ENCODE assay signal across 1 cellular context in the genomic region with DNA sequence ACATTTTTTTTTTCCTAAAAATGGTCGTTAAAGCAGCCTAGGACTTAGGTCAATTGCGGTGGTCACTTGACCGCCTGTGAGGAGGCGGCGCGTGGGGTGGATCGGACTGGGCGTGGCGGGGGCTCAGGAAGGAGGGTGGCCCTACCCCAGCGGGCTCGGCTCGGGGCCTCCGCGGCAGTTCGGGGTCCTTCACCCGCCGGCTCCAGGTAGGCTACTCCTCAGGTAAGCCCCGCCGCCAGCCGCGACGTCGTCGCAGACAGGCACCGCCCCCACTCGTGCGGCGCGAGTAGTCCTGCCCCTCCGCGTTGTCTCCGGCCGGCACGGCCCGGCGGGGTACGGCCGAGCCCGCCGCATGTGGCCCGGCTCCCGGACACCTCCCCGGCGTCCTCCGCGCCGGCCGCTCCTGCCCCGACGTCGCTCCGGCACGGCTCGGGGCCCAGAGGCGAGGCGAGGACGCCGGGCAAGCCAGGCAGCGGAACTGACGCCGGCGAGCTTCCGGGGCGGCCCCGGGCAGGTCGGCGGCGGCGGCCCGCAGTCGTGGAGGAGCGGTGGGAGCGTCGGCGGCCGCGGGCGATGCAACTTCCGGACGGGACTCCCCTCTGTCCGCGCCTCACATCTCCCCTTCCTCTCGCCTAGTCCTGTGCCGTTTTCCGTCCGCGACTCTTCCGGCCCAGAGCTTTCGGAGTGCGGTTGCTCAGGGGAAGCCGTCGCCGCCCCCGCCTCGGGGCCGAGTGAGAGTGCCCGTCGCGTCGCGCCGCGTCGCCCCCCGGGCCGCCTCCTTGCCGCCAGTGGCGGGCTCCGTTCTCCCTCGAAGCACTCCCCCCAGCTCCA.
TF ChIP-seq lines count a peak whose summit lies in the region.

A gene (plus strand): TSS at position 513 of the 831 bp plus-strand sequence. CDS start 322 bp downstream, outside the sequence.

TF ChIP-seq in HepG2, 621 proteins besides CTCF, POLR2A, EP300 and RAD21 (continued from another document and continues in another):
- TF ChIP-seq SP1 (IDR thresholded peaks at IDR 0.05) (no peak), SP1 (CRISPR knock-in tag; IDR thresholded peaks at IDR 0.05) (peak; percentile 50; the same call in 1 of the 2 replicates), SALL1 (CRISPR knock-in tag; IDR thresholded peaks at IDR 0.05) (peak; percentile 62), ZSCAN12 (CRISPR knock-in tag; IDR thresholded peaks at IDR 0.05) (peak; percentile 12; the same call in 1 of the 2 replicates), ZNF746 (CRISPR knock-in tag; IDR thresholded peaks at IDR 0.05) (peak; percentile 84), KDM1A (CRISPR knock-in tag; IDR thresholded peaks at IDR 0.05) (0 out of 2 replicates have a peak, but pooled peaks have one; percentile 1), ZNF616 (CRISPR knock-in tag; IDR thresholded peaks at IDR 0.05; ENCODE audit: low read depth) (peak; percentile 74; the same call in 1 of the 2 replicates), ZNF446 (CRISPR knock-in tag; IDR thresholded peaks at IDR 0.05) (peak; percentile 60; the same call in 1 of the 2 replicates), KAT7 (CRISPR knock-in tag; IDR thresholded peaks at IDR 0.05; ENCODE audit: borderline replicate concordance) (peak; percentile 96), SIX4 (CRISPR knock-in tag; IDR thresholded peaks at IDR 0.05) (no peak), ZNF329 (CRISPR knock-in tag; IDR thresholded peaks at IDR 0.05; ENCODE audit: low read depth) (peak; percentile 79; the same call in 1 of the 2 replicates), ZFX (CRISPR knock-in tag; IDR thresholded peaks at IDR 0.05; ENCODE audit: low read depth) (peak; percentile 93), RBM39 (IDR thresholded peaks at IDR 0.05; ENCODE audit: low read depth, low read length, poor library complexity, severe bottlenecking) (peak; percentile 15), NR2C2 (CRISPR knock-in tag; IDR thresholded peaks at IDR 0.05; ENCODE audit: borderline replicate concordance) (peak; percentile 71), ONECUT2 (CRISPR knock-in tag; IDR thresholded peaks at IDR 0.05) (no peak), CBX5 (CRISPR knock-in tag; IDR thresholded peaks at IDR 0.05; ENCODE audit: borderline replicate concordance) (peak; percentile 22; the same call in 1 of the 2 replicates), TMF1 (CRISPR knock-in tag; IDR thresholded peaks at IDR 0.05; ENCODE audit: low read depth) (peak; percentile 86), KMT2A (CRISPR knock-in tag; IDR thresholded peaks at IDR 0.05) (peak; percentile 93), RXRB (CRISPR knock-in tag; IDR thresholded peaks at IDR 0.05; ENCODE audit: borderline replicate concordance) (peak; percentile 28; the same call in 1 of the 2 replicates), HNRNPL (IDR thresholded peaks at IDR 0.05; ENCODE audit: low read depth, low read length) (no peak)
- TF ChIP-seq, protein P1, sequence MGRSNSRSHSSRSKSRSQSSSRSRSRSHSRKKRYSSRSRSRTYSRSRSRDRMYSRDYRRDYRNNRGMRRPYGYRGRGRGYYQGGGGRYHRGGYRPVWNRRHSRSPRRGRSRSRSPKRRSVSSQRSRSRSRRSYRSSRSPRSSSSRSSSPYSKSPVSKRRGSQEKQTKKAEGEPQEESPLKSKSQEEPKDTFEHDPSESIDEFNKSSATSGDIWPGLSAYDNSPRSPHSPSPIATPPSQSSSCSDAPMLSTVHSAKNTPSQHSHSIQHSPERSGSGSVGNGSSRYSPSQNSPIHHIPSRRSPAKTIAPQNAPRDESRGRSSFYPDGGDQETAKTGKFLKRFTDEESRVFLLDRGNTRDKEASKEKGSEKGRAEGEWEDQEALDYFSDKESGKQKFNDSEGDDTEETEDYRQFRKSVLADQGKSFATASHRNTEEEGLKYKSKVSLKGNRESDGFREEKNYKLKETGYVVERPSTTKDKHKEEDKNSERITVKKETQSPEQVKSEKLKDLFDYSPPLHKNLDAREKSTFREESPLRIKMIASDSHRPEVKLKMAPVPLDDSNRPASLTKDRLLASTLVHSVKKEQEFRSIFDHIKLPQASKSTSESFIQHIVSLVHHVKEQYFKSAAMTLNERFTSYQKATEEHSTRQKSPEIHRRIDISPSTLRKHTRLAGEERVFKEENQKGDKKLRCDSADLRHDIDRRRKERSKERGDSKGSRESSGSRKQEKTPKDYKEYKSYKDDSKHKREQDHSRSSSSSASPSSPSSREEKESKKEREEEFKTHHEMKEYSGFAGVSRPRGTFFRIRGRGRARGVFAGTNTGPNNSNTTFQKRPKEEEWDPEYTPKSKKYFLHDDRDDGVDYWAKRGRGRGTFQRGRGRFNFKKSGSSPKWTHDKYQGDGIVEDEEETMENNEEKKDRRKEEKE (IDR thresholded peaks at IDR 0.05): no peak
- TF ChIP-seq, protein P2, sequence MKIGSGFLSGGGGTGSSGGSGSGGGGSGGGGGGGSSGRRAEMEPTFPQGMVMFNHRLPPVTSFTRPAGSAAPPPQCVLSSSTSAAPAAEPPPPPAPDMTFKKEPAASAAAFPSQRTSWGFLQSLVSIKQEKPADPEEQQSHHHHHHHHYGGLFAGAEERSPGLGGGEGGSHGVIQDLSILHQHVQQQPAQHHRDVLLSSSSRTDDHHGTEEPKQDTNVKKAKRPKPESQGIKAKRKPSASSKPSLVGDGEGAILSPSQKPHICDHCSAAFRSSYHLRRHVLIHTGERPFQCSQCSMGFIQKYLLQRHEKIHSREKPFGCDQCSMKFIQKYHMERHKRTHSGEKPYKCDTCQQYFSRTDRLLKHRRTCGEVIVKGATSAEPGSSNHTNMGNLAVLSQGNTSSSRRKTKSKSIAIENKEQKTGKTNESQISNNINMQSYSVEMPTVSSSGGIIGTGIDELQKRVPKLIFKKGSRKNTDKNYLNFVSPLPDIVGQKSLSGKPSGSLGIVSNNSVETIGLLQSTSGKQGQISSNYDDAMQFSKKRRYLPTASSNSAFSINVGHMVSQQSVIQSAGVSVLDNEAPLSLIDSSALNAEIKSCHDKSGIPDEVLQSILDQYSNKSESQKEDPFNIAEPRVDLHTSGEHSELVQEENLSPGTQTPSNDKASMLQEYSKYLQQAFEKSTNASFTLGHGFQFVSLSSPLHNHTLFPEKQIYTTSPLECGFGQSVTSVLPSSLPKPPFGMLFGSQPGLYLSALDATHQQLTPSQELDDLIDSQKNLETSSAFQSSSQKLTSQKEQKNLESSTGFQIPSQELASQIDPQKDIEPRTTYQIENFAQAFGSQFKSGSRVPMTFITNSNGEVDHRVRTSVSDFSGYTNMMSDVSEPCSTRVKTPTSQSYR (CRISPR knock-in tag; IDR thresholded peaks at IDR 0.05; ENCODE audit: borderline replicate concordance): peak; percentile 35; the same call in 1 of the 2 replicates
- TF ChIP-seq, protein P3, sequence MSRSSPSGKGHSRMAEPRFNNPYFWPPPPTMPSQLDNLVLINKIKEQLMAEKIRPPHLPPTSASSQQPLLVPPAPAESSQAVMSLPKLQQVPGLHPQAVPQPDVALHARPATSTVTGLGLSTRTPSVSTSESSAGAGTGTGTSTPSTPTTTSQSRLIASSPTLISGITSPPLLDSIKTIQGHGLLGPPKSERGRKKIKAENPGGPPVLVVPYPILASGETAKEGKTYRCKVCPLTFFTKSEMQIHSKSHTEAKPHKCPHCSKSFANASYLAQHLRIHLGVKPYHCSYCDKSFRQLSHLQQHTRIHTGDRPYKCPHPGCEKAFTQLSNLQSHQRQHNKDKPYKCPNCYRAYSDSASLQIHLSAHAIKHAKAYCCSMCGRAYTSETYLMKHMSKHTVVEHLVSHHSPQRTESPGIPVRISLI (CRISPR knock-in tag; IDR thresholded peaks at IDR 0.05; ENCODE audit: borderline replicate concordance): peak; percentile 31
- TF ChIP-seq, protein P4, sequence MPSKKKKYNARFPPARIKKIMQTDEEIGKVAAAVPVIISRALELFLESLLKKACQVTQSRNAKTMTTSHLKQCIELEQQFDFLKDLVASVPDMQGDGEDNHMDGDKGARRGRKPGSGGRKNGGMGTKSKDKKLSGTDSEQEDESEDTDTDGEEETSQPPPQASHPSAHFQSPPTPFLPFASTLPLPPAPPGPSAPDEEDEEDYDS (CRISPR knock-in tag; IDR thresholded peaks at IDR 0.05): peak; percentile 33; the same call in 1 of the 2 replicates
- TF ChIP-seq, protein P5, sequence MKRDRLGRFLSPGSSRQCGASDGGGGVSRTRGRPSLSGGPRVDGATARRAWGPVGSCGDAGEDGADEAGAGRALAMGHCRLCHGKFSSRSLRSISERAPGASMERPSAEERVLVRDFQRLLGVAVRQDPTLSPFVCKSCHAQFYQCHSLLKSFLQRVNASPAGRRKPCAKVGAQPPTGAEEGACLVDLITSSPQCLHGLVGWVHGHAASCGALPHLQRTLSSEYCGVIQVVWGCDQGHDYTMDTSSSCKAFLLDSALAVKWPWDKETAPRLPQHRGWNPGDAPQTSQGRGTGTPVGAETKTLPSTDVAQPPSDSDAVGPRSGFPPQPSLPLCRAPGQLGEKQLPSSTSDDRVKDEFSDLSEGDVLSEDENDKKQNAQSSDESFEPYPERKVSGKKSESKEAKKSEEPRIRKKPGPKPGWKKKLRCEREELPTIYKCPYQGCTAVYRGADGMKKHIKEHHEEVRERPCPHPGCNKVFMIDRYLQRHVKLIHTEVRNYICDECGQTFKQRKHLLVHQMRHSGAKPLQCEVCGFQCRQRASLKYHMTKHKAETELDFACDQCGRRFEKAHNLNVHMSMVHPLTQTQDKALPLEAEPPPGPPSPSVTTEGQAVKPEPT (CRISPR knock-in tag; IDR thresholded peaks at IDR 0.05; ENCODE audit: low read depth): peak; percentile 65
- TF ChIP-seq, protein P6, sequence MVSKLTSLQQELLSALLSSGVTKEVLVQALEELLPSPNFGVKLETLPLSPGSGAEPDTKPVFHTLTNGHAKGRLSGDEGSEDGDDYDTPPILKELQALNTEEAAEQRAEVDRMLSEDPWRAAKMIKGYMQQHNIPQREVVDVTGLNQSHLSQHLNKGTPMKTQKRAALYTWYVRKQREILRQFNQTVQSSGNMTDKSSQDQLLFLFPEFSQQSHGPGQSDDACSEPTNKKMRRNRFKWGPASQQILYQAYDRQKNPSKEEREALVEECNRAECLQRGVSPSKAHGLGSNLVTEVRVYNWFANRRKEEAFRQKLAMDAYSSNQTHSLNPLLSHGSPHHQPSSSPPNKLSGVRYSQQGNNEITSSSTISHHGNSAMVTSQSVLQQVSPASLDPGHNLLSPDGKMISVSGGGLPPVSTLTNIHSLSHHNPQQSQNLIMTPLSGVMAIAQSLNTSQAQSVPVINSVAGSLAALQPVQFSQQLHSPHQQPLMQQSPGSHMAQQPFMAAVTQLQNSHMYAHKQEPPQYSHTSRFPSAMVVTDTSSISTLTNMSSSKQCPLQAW (CRISPR knock-in tag; IDR thresholded peaks at IDR 0.05): no peak
- TF ChIP-seq, protein P7, sequence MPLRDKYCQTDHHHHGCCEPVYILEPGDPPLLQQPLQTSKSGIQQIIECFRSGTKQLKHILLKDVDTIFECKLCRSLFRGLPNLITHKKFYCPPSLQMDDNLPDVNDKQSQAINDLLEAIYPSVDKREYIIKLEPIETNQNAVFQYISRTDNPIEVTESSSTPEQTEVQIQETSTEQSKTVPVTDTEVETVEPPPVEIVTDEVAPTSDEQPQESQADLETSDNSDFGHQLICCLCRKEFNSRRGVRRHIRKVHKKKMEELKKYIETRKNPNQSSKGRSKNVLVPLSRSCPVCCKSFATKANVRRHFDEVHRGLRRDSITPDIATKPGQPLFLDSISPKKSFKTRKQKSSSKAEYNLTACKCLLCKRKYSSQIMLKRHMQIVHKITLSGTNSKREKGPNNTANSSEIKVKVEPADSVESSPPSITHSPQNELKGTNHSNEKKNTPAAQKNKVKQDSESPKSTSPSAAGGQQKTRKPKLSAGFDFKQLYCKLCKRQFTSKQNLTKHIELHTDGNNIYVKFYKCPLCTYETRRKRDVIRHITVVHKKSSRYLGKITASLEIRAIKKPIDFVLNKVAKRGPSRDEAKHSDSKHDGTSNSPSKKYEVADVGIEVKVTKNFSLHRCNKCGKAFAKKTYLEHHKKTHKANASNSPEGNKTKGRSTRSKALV (CRISPR knock-in tag; IDR thresholded peaks at IDR 0.05): no peak
- TF ChIP-seq, protein P8, sequence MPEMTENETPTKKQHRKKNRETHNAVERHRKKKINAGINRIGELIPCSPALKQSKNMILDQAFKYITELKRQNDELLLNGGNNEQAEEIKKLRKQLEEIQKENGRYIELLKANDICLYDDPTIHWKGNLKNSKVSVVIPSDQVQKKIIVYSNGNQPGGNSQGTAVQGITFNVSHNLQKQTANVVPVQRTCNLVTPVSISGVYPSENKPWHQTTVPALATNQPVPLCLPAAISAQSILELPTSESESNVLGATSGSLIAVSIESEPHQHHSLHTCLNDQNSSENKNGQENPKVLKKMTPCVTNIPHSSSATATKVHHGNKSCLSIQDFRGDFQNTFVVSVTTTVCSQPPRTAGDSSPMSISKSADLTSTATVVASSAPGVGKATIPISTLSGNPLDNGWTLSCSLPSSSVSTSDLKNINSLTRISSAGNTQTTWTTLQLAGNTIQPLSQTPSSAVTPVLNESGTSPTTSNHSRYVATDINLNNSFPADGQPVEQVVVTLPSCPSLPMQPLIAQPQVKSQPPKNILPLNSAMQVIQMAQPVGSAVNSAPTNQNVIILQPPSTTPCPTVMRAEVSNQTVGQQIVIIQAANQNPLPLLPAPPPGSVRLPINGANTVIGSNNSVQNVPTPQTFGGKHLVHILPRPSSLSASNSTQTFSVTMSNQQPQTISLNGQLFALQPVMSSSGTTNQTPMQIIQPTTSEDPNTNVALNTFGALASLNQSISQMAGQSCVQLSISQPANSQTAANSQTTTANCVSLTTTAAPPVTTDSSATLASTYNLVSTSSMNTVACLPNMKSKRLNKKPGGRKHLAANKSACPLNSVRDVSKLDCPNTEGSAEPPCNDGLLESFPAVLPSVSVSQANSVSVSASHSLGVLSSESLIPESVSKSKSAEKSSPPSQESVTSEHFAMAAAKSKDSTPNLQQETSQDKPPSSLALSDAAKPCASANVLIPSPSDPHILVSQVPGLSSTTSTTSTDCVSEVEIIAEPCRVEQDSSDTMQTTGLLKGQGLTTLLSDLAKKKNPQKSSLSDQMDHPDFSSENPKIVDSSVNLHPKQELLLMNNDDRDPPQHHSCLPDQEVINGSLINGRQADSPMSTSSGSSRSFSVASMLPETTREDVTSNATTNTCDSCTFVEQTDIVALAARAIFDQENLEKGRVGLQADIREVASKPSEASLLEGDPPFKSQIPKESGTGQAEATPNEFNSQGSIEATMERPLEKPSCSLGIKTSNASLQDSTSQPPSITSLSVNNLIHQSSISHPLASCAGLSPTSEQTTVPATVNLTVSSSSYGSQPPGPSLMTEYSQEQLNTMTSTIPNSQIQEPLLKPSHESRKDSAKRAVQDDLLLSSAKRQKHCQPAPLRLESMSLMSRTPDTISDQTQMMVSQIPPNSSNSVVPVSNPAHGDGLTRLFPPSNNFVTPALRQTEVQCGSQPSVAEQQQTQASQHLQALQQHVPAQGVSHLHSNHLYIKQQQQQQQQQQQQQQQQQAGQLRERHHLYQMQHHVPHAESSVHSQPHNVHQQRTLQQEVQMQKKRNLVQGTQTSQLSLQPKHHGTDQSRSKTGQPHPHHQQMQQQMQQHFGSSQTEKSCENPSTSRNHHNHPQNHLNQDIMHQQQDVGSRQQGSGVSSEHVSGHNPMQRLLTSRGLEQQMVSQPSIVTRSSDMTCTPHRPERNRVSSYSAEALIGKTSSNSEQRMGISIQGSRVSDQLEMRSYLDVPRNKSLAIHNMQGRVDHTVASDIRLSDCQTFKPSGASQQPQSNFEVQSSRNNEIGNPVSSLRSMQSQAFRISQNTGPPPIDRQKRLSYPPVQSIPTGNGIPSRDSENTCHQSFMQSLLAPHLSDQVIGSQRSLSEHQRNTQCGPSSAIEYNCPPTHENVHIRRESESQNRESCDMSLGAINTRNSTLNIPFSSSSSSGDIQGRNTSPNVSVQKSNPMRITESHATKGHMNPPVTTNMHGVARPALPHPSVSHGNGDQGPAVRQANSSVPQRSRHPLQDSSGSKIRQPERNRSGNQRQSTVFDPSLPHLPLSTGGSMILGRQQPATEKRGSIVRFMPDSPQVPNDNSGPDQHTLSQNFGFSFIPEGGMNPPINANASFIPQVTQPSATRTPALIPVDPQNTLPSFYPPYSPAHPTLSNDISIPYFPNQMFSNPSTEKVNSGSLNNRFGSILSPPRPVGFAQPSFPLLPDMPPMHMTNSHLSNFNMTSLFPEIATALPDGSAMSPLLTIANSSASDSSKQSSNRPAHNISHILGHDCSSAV (CRISPR knock-in tag; IDR thresholded peaks at IDR 0.05; ENCODE audit: borderline replicate concordance): 0 out of 2 replicates have a peak, but pooled peaks have one; percentile 37
